ENCODE assay signal across 1 cellular context in genomic region chr1:31712041-31712440, GRCh38.
TF ChIP-seq lines count a peak whose summit lies in the region.

No MANE protein-coding gene starts in this region.

TF ChIP-seq in GM23338, 12 proteins besides CTCF, POLR2A, EP300 and RAD21 (continued from another document):
- TF ChIP-seq ZNF462 (CRISPR knock-in tag; IDR thresholded peaks at IDR 0.05) (no peak), POLR2AphosphoS5 (IDR thresholded peaks at IDR 0.05; ENCODE audit: low read depth) (no peak), STAT1 (IDR thresholded peaks at IDR 0.05; ENCODE audit: unreplicated experiment) (no peak), ETS1 (IDR thresholded peaks at IDR 0.05) (no peak)
